In the genomic region with DNA sequence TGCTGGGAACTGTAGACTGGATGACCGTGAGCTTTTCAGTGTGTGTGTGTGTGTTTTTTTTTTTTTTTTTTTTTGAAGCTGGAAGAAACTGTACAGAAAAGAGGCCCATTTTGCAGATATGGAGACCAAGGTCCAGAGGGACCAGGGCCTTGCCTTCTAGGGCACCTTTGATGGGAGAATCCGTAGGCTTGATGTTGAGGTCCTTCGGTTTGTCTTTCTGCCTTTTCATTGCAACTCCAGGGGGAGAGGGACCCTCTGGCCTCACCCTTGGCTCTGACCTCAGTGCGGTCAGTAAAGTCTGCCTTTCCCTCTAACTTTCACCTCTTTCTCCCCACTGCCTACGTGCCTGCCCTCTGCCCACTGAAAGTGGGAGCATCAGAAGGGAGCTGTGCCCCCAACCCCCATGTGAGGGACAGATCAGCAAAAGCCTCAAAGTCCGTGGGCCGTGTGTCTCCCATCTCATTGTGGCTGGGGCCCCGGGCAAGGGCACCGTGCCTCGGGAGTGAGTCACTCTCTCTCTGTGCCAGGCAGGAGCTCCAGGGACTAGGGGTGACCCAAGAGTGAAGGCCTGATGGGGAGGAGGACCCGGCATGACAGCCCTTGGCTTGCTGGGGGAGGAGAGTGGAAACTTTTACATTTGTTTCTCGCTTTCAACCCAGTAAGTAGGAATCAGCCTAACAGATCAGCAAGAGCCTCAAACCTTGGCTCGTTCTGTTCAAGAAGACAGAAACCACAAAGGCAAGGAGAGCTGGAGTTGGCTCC, we compare ENCODE assay signal across 7 cellular contexts.
DNase-seq lines count a peak whose midpoint lies in the region; ATAC-seq and FAIRE-seq lines count a peak whose summit lies in the region.

No MANE protein-coding gene starts in this region.

- peaks cover 42% of the 10 kb centered on the region for H3K4me1 Mint-ChIP-seq in activated T-cell treated with anti-CD3 and anti-CD28 coated beads, Interleukin-2, amount 50 U/mL, for 72 hours (ENCODE audit: low read depth)

- peak; percentile 80 for FAIRE-seq in HTR-8/SVneo (lab: Jason Lieb, UNC)

- DNase-seq in HTR-8/SVneo (ENCODE audit: insufficient read length, low spot score) (peak; percentile 92), GM19240 (ENCODE audit: insufficient read length, low spot score) (no peak)
- peak; percentile 58 to 82 for DNase-seq in activated T-cell treated with anti-CD3 and anti-CD28 coated beads, Interleukin-2, amount 50 U/mL, for 72 hours
- peak; percentile 33 for DNase-seq in stimulated activated CD8-positive, alpha-beta memory T cell treated with anti-CD3 and anti-CD28 coated beads, Interleukin-4, amount 100 ng/mL, for 24 hours (ENCODE audit: low read depth)

- no peak overlapping the region for H3K4me3 ChIP-seq in iPS-15b (ENCODE audit: low read depth, low read length)

- H3K36me3 ChIP-seq in iPS-15b (ENCODE audit: control insufficient read depth, insufficient read depth, low read length), result peaks cover 7% of the 10 kb centered on the region

- peak overlapping the region; percentile 74 for H3K27ac Mint-ChIP-seq in activated T-cell treated with anti-CD3 and anti-CD28 coated beads, Interleukin-2, amount 50 U/mL, for 72 hours

- no peaks in the 10 kb centered on the region for H3K36me3 Mint-ChIP-seq in activated T-cell treated with anti-CD3 and anti-CD28 coated beads, Interleukin-2, amount 50 U/mL, for 72 hours (ENCODE audit: insufficient read depth in 2 of 2)

- H3K9me3 Mint-ChIP-seq in activated T-cell treated with anti-CD3 and anti-CD28 coated beads, Interleukin-2, amount 50 U/mL, for 72 hours, result no peaks in the 10 kb centered on the region

- no peaks in the 10 kb centered on the region for H3K9me3 ChIP-seq in iPS-15b (ENCODE audit: control insufficient read depth, insufficient read depth, low read length)

- ATAC-seq in activated T-cell treated with anti-CD3 and anti-CD28 coated beads, Interleukin-2, amount 50 U/mL, for 72 hours (replicated peaks in 1 of 2), result peak; percentile 97 to 98
- ATAC-seq in GM18907 (IDR thresholded peaks at IDR 0.05; ENCODE audit: unreplicated experiment) (no peak), HG03159 (IDR thresholded peaks at IDR 0.05; ENCODE audit: unreplicated experiment) (no peak)

- peak overlapping the region; percentile 72 to 76 for H3K4me3 Mint-ChIP-seq in activated T-cell treated with anti-CD3 and anti-CD28 coated beads, Interleukin-2, amount 50 U/mL, for 72 hours

- peaks cover 4% of the 10 kb centered on the region for H3K4me1 ChIP-seq in iPS-15b (ENCODE audit: control insufficient read depth, insufficient read depth, low read length)

- no peaks in the 10 kb centered on the region for H3K27me3 Mint-ChIP-seq in activated T-cell treated with anti-CD3 and anti-CD28 coated beads, Interleukin-2, amount 50 U/mL, for 72 hours (ENCODE audit: low read depth)

- H3K27me3 ChIP-seq in iPS-15b (ENCODE audit: control insufficient read depth, insufficient read depth, low read length), result no peaks in the 10 kb centered on the region

- H3K9ac ChIP-seq in iPS-15b (ENCODE audit: low read depth, low read length), result peak overlapping the region; percentile 12

Comparison
In these comparisons a context has a peak if more than half of its experiments do, and no peak if none do; other contexts are left out.
1. ATAC-seq: peak in activated T-cell treated with anti-CD3 and anti-CD28 coated beads, Interleukin-2, amount 50 U/mL, for 72 hours (2 of 2); none in GM18907 (single experiment) and HG03159 (single experiment).